Comparison of ENCODE assay signal across 22 cellular contexts in the genomic region with DNA sequence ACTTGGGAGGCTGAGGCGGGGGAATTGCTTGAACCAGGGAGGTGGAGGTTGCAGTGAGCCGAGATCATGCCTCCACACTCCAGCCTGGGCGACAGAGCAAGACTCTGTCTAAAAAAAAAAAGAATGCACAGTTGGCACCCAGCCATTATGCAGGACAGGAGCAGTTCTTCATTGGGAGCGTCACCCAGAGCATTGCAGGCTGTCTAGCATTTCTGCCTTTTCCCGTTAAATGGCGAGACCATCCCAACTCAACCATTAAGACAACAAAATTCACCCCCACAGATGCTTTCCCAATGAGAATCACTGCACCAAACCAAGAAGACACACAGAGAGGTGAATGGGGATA.
A peak's percentile ranks its signal among the peaks of the same experiment; 100 is the strongest.
DNase-seq lines count a peak whose midpoint lies in the region; ATAC-seq and TF ChIP-seq lines count a peak whose summit lies in the region.
"Had no signal": no experiment of that assay in that cellular context is flagged by ENCODE, and none has a peak within 500 bp of the region (broad histone marks: within the 10 kb centered on the region; RNA-seq: fewer than 3 reads in every experiment).

No MANE protein-coding gene starts in this region.

- H3K27me3 ChIP-seq in ascending aorta (no peaks in the 10 kb centered on the region), layer of hippocampus (ENCODE audit: control insufficient read depth, insufficient read depth, low read length) (no peaks in the 10 kb centered on the region), tibial artery (no peaks in the 10 kb centered on the region)
- H3K27me3 ChIP-seq: sigmoid colon, vagina had no signal

- no peak overlapping the region for H3K4me3 ChIP-seq in HEK293 (ENCODE audit: low read depth, low read length)
- peak overlapping the region in 1 of 2 donors; percentile 33 for H3K4me3 ChIP-seq in ascending aorta
- H3K4me3 ChIP-seq in tibial artery: no peak overlapping the region
- H3K4me3 ChIP-seq: sigmoid colon, vagina had no signal

- H3K27ac ChIP-seq in HEK293 (ENCODE audit: extremely low read depth, low read depth, low read length) (no peak overlapping the region), ascending aorta (peak overlapping the region; percentile 73 to 81), layer of hippocampus (ENCODE audit: low read depth, low read length) (peak overlapping the region; percentile 18), tibial artery (peak overlapping the region; percentile 64 to 73)
- H3K27ac ChIP-seq: parathyroid adenoma, vagina had no signal

- no peaks in the 10 kb centered on the region for H3K9me3 ChIP-seq in HEK293 (ENCODE audit: control insufficient read depth, insufficient read depth, low read depth, low read length)
- no peaks in the 10 kb centered on the region for H3K9me3 ChIP-seq in ascending aorta
- no peaks in the 10 kb centered on the region for H3K9me3 ChIP-seq in tibial artery
- H3K9me3 ChIP-seq: sigmoid colon, vagina had no signal

- POLR2A ChIA-PET in HEK293 (lab: Yijun Ruan, JAX): no interaction called here

- intact Hi-C loops in ascending aorta (cut with DNase I): no loop called here
- intact Hi-C loops in tibial artery (cut with DNase I; ENCODE audit: low total_unique reads): no loop called here

- H3K4me1 ChIP-seq in HEK293 (ENCODE audit: control insufficient read depth, insufficient read depth, low read length) (no peaks in the 10 kb centered on the region), ascending aorta (peaks cover 7 to 36% of the 10 kb centered on the region in 2 donors), tibial artery (peaks cover 6 to 42% (median 33%) of the 10 kb centered on the region in 4 donors)
- H3K4me1 ChIP-seq: parathyroid adenoma had no signal

- TF ChIP-seq CTCF in HEK293 (tag by site-specific recombination; IDR thresholded peaks at IDR 0.05): no peak
- no peak for TF ChIP-seq CTCF in ascending aorta (IDR thresholded peaks at IDR 0.05)
- no peak for TF ChIP-seq CTCF in tibial artery (IDR thresholded peaks at IDR 0.05)

- H3K36me3 ChIP-seq in HEK293 (ENCODE audit: control insufficient read depth in 2 of 2, insufficient read depth in 1 of 2, low read length in 2 of 2): no peaks in the 10 kb centered on the region
- no peaks in the 10 kb centered on the region for H3K36me3 ChIP-seq in ascending aorta
- no peaks in the 10 kb centered on the region for H3K36me3 ChIP-seq in tibial artery
- H3K36me3 ChIP-seq: sigmoid colon, vagina had no signal

- no peak for DNase-seq in ascending aorta (ENCODE audit: low spot score in 2 of 2)
- no peak for DNase-seq in tibial artery
- DNase-seq in kidney glomerular epithelial cell (lab: John Stamatoyannopoulos, UW): no peak
- DNase-seq in GM03348 (ENCODE audit: low spot score): no peak
- DNase-seq: activated CD4-positive, alpha-beta T cell treated with anti-CD3 and anti-CD28 coated beads, Interleukin-2, amount 10 ng/mL, durations not matched to agents 24 days and 14 days; CD8-positive, alpha-beta memory T cell; cerebellar nuclear complex; DMS53; left colon; natural killer cell; NCI-H1105; NCI-H2081; NCI-H82; PC-3; sigmoid colon had no signal

- CTCF ChIA-PET in HEK293 (lab: Yijun Ruan, JAX): interaction anchor here (0.6 kb wide), 1 partner anchor 333 kb away, joined by 3 read pairs; no protein-coding TSS in a partner anchor

- no peak for ATAC-seq in HG02588 (IDR thresholded peaks at IDR 0.05; ENCODE audit: unreplicated experiment)
- ATAC-seq: activated naive CD4-positive, alpha-beta T cell treated with anti-CD3 and anti-CD28 coated beads, Interleukin-2, amount 50 U/mL, for 72 hours; activated T-helper 17 cell treated with anti-CD3 and anti-CD28 coated beads, Interleukin-2, amount 50 U/mL, for 72 hours; left colon; natural killer cell; PC-3 had no signal

TF ChIP-seq in HEK293, 187 proteins besides CTCF, POLR2A, EP300 and RAD21:
- TF ChIP-seq ZBTB48 (tag by site-specific recombination; IDR thresholded peaks at IDR 0.05) (no peak), ZNF610 (tag by site-specific recombination; IDR thresholded peaks at IDR 0.05; ENCODE audit: borderline replicate concordance) (peak; percentile 54; the same call in 1 of the 2 replicates)
TF ChIP-seq in HEK293: peak in this region for 1.
